ENCODE assay signal across 8 cellular contexts in the genomic region with DNA sequence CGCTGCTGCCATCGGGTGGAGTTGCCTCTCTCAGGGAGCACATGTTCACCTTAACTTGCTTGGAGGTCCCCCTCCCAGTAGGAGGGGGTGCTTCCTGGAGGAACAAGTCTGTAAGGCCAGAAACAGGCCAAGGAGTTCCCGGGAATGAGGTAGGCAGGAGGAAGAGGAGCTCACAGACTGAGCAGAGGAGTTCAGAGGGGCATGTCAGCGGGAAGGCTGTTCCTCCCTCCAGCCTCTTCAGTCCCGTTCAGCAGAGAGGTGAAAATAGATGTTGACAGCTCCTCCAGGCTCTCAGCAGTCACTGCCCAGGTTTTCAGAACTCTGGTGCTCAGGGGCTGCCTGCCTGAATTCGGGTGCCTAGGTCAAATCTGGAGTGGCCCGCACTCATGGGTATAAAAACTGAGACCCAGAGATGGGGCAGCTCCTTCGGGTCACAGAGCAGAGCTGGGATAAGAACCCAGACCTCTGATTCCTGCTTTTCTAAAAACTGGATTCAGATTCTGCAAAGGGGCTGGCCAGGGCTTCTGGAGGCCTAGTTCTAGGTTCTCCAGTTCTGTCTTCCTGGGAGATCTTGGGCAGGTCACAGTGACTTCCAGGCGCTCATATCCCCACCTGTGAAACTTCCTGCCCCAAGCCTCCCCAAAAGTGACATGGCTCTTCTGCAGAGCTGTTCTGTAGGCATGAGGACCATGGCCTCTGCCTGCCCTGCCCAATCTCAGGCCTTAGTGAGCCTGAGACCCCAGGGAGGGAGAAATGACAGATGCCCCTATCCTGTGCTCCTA. TPM values are rescaled to one million over a fixed set of nuclear protein-coding genes. Genes with fewer than 3 reads are reported as not detected.
DNase-seq lines count a peak whose midpoint lies in the region; ATAC-seq and TF ChIP-seq lines count a peak whose summit lies in the region.

No MANE protein-coding gene starts in this region.

- H3K4me3 ChIP-seq in ascending aorta (no peak overlapping the region), lung (no peak overlapping the region)

- H3K27me3 ChIP-seq in ascending aorta (no peaks in the 10 kb centered on the region), lung (ENCODE audit: control insufficient read depth, insufficient read depth) (no peaks in the 10 kb centered on the region)

- DNase-seq in activated CD4-positive, alpha-beta T cell treated with anti-CD3 and anti-CD28 coated beads, Interleukin-2, amount 10 ng/mL, durations not matched to agents 7 days and 5 days, result no peak
- DNase-seq in activated CD4-positive, alpha-beta T cell treated with anti-CD3 and anti-CD28 coated beads for 4 hours, result no peak
- DNase-seq in ascending aorta (ENCODE audit: low spot score in 2 of 2) (no peak), lung (ENCODE audit: low spot score) (no peak), NCI-H1105 (lab: John Stamatoyannopoulos, UW) (no peak), kidney glomerular epithelial cell (lab: John Stamatoyannopoulos, UW) (no peak)

- H3K4me1 ChIP-seq in ascending aorta (peaks cover 23 to 56% of the 10 kb centered on the region in 2 donors), lung (ENCODE audit: control insufficient read depth in 2 of 2, insufficient read depth in 2 of 2, low read length in 2 of 2) (peaks cover 11 to 13% of the 10 kb centered on the region in 2 donors)

- no peaks in the 10 kb centered on the region for H3K9me3 Mint-ChIP-seq in activated CD4-positive, alpha-beta T cell treated with anti-CD3 and anti-CD28 coated beads, Interleukin-2, amount 10 ng/mL, durations not matched to agents 7 days and 5 days

- CTCF ChIA-PET in activated CD4-positive, alpha-beta T cell treated with anti-CD3 and anti-CD28 coated beads, Interleukin-2, amount 10 ng/mL, durations not matched to agents 7 days and 5 days (lab: Charles Lee), result interaction anchor here (0.6 to 2.0 kb wide), 8 partner anchors 7 to 404 kb away, joined by 3 to 13 read pairs (median 4); no protein-coding TSS in a partner anchor

- WGBS in lung, 2 donors, result 68 to 69% methylated on average over 9 of the region's 9 CpGs

- no peaks in the 10 kb centered on the region for H3K9me3 ChIP-seq in ascending aorta
- H3K9me3 ChIP-seq in lung (ENCODE audit: control insufficient read depth in 2 of 2, insufficient read depth in 1 of 2, low read length in 1 of 2), result no peaks in the 10 kb centered on the region

- H3K27ac ChIP-seq in ascending aorta, result peak overlapping the region; percentile 97 to 99
- peak overlapping the region; percentile 22 to 30 for H3K27ac ChIP-seq in lung (ENCODE audit: low read depth in 1 of 2, low read length in 1 of 2)
- peak overlapping the region; percentile 56 for H3K27ac ChIP-seq in temporal lobe (ENCODE audit: low read depth, low read length)

- peaks cover 36% of the 10 kb centered on the region for H3K36me3 Mint-ChIP-seq in activated CD4-positive, alpha-beta T cell treated with anti-CD3 and anti-CD28 coated beads, Interleukin-2, amount 10 ng/mL, durations not matched to agents 7 days and 5 days (ENCODE audit: low read depth)

- no peaks in the 10 kb centered on the region for H3K27me3 Mint-ChIP-seq in activated CD4-positive, alpha-beta T cell treated with anti-CD3 and anti-CD28 coated beads, Interleukin-2, amount 10 ng/mL, durations not matched to agents 7 days and 5 days

- intact Hi-C loops in ascending aorta (cut with DNase I), result loop anchor here (5.0 kb wide), 1 partner anchor 455 kb away; no protein-coding TSS in a partner anchor

- ATAC-seq in lung (ENCODE audit: insufficient read depth, low FRiP score), result no peak
- ATAC-seq in GM21526 (IDR thresholded peaks at IDR 0.05; ENCODE audit: low FRiP score, unreplicated experiment), result no peak

- H3K4me3 Mint-ChIP-seq in activated CD4-positive, alpha-beta T cell treated with anti-CD3 and anti-CD28 coated beads, Interleukin-2, amount 10 ng/mL, durations not matched to agents 7 days and 5 days, result no peak overlapping the region

- peaks cover 30% of the 10 kb centered on the region for H3K4me1 Mint-ChIP-seq in activated CD4-positive, alpha-beta T cell treated with anti-CD3 and anti-CD28 coated beads, Interleukin-2, amount 10 ng/mL, durations not matched to agents 7 days and 5 days

- no peak for TF ChIP-seq CTCF in ascending aorta (IDR thresholded peaks at IDR 0.05)
- TF ChIP-seq CTCF in lung (IDR thresholded peaks at IDR 0.05; ENCODE audit: control extremely low read depth, extremely low read depth), result no peak

- H3K36me3 ChIP-seq in ascending aorta (peaks cover 2 to 11% of the 10 kb centered on the region in 2 donors), lung (ENCODE audit: control insufficient read depth in 2 of 2, insufficient read depth in 2 of 2, low read length in 2 of 2) (peaks cover 0 to 17% of the 10 kb centered on the region in 2 donors)

- POLR2A ChIA-PET in activated CD4-positive, alpha-beta T cell treated with anti-CD3 and anti-CD28 coated beads, Interleukin-2, amount 10 ng/mL, durations not matched to agents 7 days and 5 days (lab: Charles Lee), result no interaction called here

- H3K27ac Mint-ChIP-seq in activated CD4-positive, alpha-beta T cell treated with anti-CD3 and anti-CD28 coated beads, Interleukin-2, amount 10 ng/mL, durations not matched to agents 7 days and 5 days, result peak overlapping the region; percentile 61

RNA-seq across cellular contexts. Expression of a gene that starts 18.3 kb away (rescaled TPM):
- 100 to 1,000 TPM; 108 to 113 TPM for total RNA-seq in activated CD4-positive, alpha-beta T cell treated with anti-CD3 and anti-CD28 coated beads, Interleukin-2, amount 10 ng/mL, durations not matched to agents 7 days and 5 days
- total RNA-seq in ascending aorta, result 21.2 TPM
- total RNA-seq in lung, result 10 to 100 TPM; 42.6 to 61.9 TPM
- 10 to 100 TPM; 60.8 to 86.0 TPM for polyA plus RNA-seq in lung
- total RNA-seq in temporal lobe, result 4.7 TPM

RNA-seq across cellular contexts. Expression of a gene that starts 38.6 kb away (rescaled TPM):
- total RNA-seq in activated CD4-positive, alpha-beta T cell treated with anti-CD3 and anti-CD28 coated beads, Interleukin-2, amount 10 ng/mL, durations not matched to agents 7 days and 5 days, result 1 to 10 TPM; 4.5 to 6.4 TPM
- 20.9 TPM for total RNA-seq in ascending aorta
- total RNA-seq in lung, result 100 to 1,000 TPM in 1 of 2 donors, 10 to 100 TPM in 1; 97.1 to 108 TPM
- polyA plus RNA-seq in lung, result 100 to 1,000 TPM in 1 of 2 donors, 10 to 100 TPM in 1; 66.5 to 198 TPM
- total RNA-seq in temporal lobe, result 18.9 TPM

Comparison
In these comparisons a context has a peak if more than half of its experiments do, and no peak if none do; other contexts are left out.
1. H3K27ac ChIP-seq: peak in every context shown above with its lines; median percentile 98 in ascending aorta; 56 in temporal lobe; 26 in lung.